7 cellular contexts compared by ENCODE assay signal in the genomic region with DNA sequence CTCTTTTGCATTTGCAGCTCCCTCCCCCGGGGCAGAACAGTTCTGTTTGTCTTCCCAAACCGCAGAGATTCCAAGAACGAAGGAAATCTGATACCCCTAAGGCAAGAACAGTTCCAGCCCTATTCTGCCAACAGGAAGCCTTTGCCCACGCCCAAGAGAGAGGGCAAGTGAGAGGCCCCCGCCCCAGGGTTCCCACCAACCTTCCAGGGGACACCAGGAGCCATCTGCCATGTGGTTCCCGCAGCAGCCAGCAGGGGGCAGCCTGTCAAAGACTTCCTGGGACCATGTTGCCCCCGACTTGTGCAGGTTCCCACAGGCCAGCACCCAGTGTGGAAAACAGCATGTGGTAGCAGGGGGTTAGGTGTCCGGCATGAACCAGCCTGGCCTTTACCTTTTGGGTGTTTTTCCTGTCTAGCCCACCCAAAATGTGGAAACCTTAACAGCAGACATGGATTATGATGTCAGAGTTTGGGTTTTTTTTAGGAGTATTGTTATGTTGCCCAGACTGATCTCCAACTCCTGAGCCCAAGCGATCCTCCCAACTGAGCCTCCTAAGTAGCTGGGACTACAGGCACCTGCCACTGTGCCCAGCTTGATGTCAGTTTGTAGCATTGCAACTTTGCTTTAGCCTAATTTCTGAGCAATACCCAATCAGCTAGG. TPM values are rescaled to one million over a fixed set of nuclear protein-coding genes. Genes with fewer than 3 reads are reported as not detected.
A peak's percentile ranks its signal among the peaks of the same experiment; 100 is the strongest.
DNase-seq lines count a peak whose midpoint lies in the region; ATAC-seq and TF ChIP-seq lines count a peak whose summit lies in the region.

No MANE protein-coding gene starts in this region.

- TF ChIP-seq CTCF in GM12872 (IDR thresholded peaks at IDR 0.05; ENCODE audit: insufficient read depth, low read depth, low read length) = peak; percentile 95

- H3K27me3 Mint-ChIP-seq in activated CD4-positive, alpha-beta memory T cell treated with anti-CD3 and anti-CD28 coated beads, Interleukin-2, amount 10 ng/mL, durations not matched to agents 7 days and 5 days = peaks cover 2% of the 10 kb centered on the region

- peak; percentile 70 for DNase-seq in NAMALWA (ENCODE audit: low spot score)
- DNase-seq in activated CD4-positive, alpha-beta memory T cell treated with anti-CD3 and anti-CD28 coated beads, Interleukin-2, amount 10 ng/mL, durations not matched to agents 7 days and 5 days = peak; percentile 70
- DNase-seq in ecto neural progenitor cell (ENCODE audit: low spot score) = peak; percentile 82
- DNase-seq in midbrain (lab: John Stamatoyannopoulos, UW) = peak; percentile 64
- DNase-seq in stimulated activated CD8-positive, alpha-beta memory T cell treated with anti-CD3 and anti-CD28 coated beads, Interleukin-4, amount 100 ng/mL, for 48 hours = peak; percentile 93

- H3K27ac Mint-ChIP-seq in activated CD4-positive, alpha-beta memory T cell treated with anti-CD3 and anti-CD28 coated beads, Interleukin-2, amount 10 ng/mL, durations not matched to agents 7 days and 5 days = no peak overlapping the region

- no peak for ATAC-seq in HG02852 (IDR thresholded peaks at IDR 0.05; ENCODE audit: unreplicated experiment)

- H3K4me1 Mint-ChIP-seq in activated CD4-positive, alpha-beta memory T cell treated with anti-CD3 and anti-CD28 coated beads, Interleukin-2, amount 10 ng/mL, durations not matched to agents 7 days and 5 days = no peaks in the 10 kb centered on the region

- CTCF ChIA-PET in activated CD4-positive, alpha-beta memory T cell treated with anti-CD3 and anti-CD28 coated beads, Interleukin-2, amount 10 ng/mL, durations not matched to agents 7 days and 5 days (lab: Charles Lee) = interaction anchor here (0.7 to 1.1 kb wide), 4 partner anchors 19 to 57 kb away, joined by 3 to 5 read pairs (median 4); a partner anchor contains a TSS

- no peaks in the 10 kb centered on the region for H3K9me3 Mint-ChIP-seq in activated CD4-positive, alpha-beta memory T cell treated with anti-CD3 and anti-CD28 coated beads, Interleukin-2, amount 10 ng/mL, durations not matched to agents 7 days and 5 days

- no peaks in the 10 kb centered on the region for H3K36me3 Mint-ChIP-seq in activated CD4-positive, alpha-beta memory T cell treated with anti-CD3 and anti-CD28 coated beads, Interleukin-2, amount 10 ng/mL, durations not matched to agents 7 days and 5 days (ENCODE audit: low read depth)

- POLR2A ChIA-PET in activated CD4-positive, alpha-beta memory T cell treated with anti-CD3 and anti-CD28 coated beads, Interleukin-2, amount 10 ng/mL, durations not matched to agents 7 days and 5 days (lab: Charles Lee) = no interaction called here

- H3K4me3 Mint-ChIP-seq in activated CD4-positive, alpha-beta memory T cell treated with anti-CD3 and anti-CD28 coated beads, Interleukin-2, amount 10 ng/mL, durations not matched to agents 7 days and 5 days = no peak overlapping the region

RNA-seq across cellular contexts. Expression of a gene that starts 21.7 kb away (rescaled TPM):
- total RNA-seq in activated CD4-positive, alpha-beta memory T cell treated with anti-CD3 and anti-CD28 coated beads, Interleukin-2, amount 10 ng/mL, durations not matched to agents 7 days and 5 days = 1 to 10 TPM; 2.0 to 2.7 TPM
